Comparison of ENCODE assay signal across 15 cellular contexts in the genomic region with DNA sequence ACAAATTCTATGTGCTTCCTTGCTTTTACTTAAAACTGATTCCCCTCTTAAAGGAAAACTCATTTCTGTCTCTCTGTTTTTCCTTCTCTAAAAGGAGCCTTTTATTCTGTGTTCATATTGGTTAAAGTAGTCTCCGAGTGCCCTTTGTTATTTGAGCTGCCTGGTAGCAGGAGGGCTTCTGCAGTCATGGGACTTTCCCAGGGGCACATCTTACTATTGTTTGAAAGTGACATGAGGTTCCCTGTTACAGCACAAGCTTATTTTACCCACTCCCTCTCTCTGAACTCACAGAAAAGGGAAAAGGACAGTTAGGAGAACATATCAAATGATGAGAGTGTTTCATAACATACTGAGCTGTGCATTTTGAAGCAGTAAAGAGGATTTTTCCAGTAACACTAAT. TPM values are rescaled to one million over a fixed set of nuclear protein-coding genes. Genes with fewer than 3 reads are reported as not detected.
A peak's percentile ranks its signal among the peaks of the same experiment; 100 is the strongest.
DNase-seq lines count a peak whose midpoint lies in the region; ATAC-seq and TF ChIP-seq lines count a peak whose summit lies in the region.
"Had no signal": no experiment of that assay in that cellular context is flagged by ENCODE, and none has a peak within 500 bp of the region (broad histone marks: within the 10 kb centered on the region; RNA-seq: fewer than 3 reads in every experiment).

No MANE protein-coding gene starts in this region.

- no peak for TF ChIP-seq POLR2A in transverse colon (IDR thresholded peaks at IDR 0.05)

- peaks cover 7% of the 10 kb centered on the region for H3K4me1 Mint-ChIP-seq in activated naive CD8-positive, alpha-beta T cell treated with anti-CD3 and anti-CD28 coated beads, Interleukin-2, amount 50 U/mL, for 24 hours
- peaks cover 5% of the 10 kb centered on the region for H3K4me1 Mint-ChIP-seq in activated naive CD8-positive, alpha-beta T cell treated with anti-CD3 and anti-CD28 coated beads for 36 hours
- peaks cover 35% of the 10 kb centered on the region for H3K4me1 Mint-ChIP-seq in mesothelial cell of epicardium

- no peak overlapping the region for H3K4me3 Mint-ChIP-seq in activated naive CD8-positive, alpha-beta T cell treated with anti-CD3 and anti-CD28 coated beads, Interleukin-2, amount 50 U/mL, for 24 hours
- H3K4me3 Mint-ChIP-seq in activated naive CD8-positive, alpha-beta T cell treated with anti-CD3 and anti-CD28 coated beads for 36 hours: no peak overlapping the region
- H3K4me3 Mint-ChIP-seq in mesothelial cell of epicardium: no peak overlapping the region

- H3K4me3 ChIP-seq in transverse colon (no peak overlapping the region), coronary artery (no peak overlapping the region)
- H3K4me3 ChIP-seq: hepatocyte, K562, pancreas, thyroid gland had no signal

- no peak for DNase-seq in activated naive CD8-positive, alpha-beta T cell treated with anti-CD3 and anti-CD28 coated beads, Interleukin-2, amount 50 U/mL, for 24 hours
- DNase-seq in activated naive CD8-positive, alpha-beta T cell treated with anti-CD3 and anti-CD28 coated beads for 36 hours: no peak
- DNase-seq in SK-MEL-5 (ENCODE audit: low read depth, low spot score) (peak; percentile 39), mesothelial cell of epicardium (ENCODE audit: low spot score in 2 of 2, unreplicated experiment in 2 of 2) (no peak), transverse colon (no peak), coronary artery (ENCODE audit: low spot score) (no peak)
- no peak for DNase-seq in activated T-cell treated with anti-CD3 and anti-CD28 coated beads, Interleukin-2, amount 50 U/mL, for 1 hour
- DNase-seq: activated naive CD4-positive, alpha-beta T cell treated with anti-CD3 and anti-CD28 coated beads, Interleukin-2, amount 50 U/mL, for 16 hours; Caco-2; pancreas; thyroid gland had no signal

- 52 to 63% methylated on average over 1 of the region's 1 CpG for WGBS in transverse colon (ENCODE audit: low coverage in 1 of 2), 2 donors

- no peaks in the 10 kb centered on the region for H3K27me3 ChIP-seq in transverse colon
- H3K27me3 ChIP-seq: hepatocyte, pancreas, thyroid gland had no signal

- peaks cover 2% of the 10 kb centered on the region for H3K27me3 Mint-ChIP-seq in activated naive CD8-positive, alpha-beta T cell treated with anti-CD3 and anti-CD28 coated beads, Interleukin-2, amount 50 U/mL, for 24 hours
- no peaks in the 10 kb centered on the region for H3K27me3 Mint-ChIP-seq in activated naive CD8-positive, alpha-beta T cell treated with anti-CD3 and anti-CD28 coated beads for 36 hours
- H3K27me3 Mint-ChIP-seq in mesothelial cell of epicardium (ENCODE audit: low read depth): no peaks in the 10 kb centered on the region

- in situ Hi-C loops in SK-MEL-5 (cut with HindIII; ENCODE audit: low pct_unique_long_range_greater_than_20kb, low sequenced_read_pairs): no loop called here
- in situ Hi-C loops in transverse colon (cut with MboI; ENCODE audit: low pct_ligation_motif_present in 1 of 4, low pct_unique_long_range_greater_than_20kb in 1 of 4, low sequenced_read_pairs in 3 of 4): no loop called here

- H3K4me1 ChIP-seq in transverse colon: peaks cover 9 to 56% (median 16%) of the 10 kb centered on the region in 4 donors
- H3K4me1 ChIP-seq: Caco-2, pancreas had no signal

- TF ChIP-seq CTCF in mesothelial cell of epicardium (IDR thresholded peaks at IDR 0.05; ENCODE audit: unreplicated experiment) (no peak), transverse colon (IDR thresholded peaks at IDR 0.05) (no peak), coronary artery (IDR thresholded peaks at IDR 0.05) (no peak)

- no peak overlapping the region for H3K27ac Mint-ChIP-seq in activated naive CD8-positive, alpha-beta T cell treated with anti-CD3 and anti-CD28 coated beads, Interleukin-2, amount 50 U/mL, for 24 hours
- H3K27ac Mint-ChIP-seq in activated naive CD8-positive, alpha-beta T cell treated with anti-CD3 and anti-CD28 coated beads for 36 hours: no peak overlapping the region
- H3K27ac Mint-ChIP-seq in mesothelial cell of epicardium: peak overlapping the region; percentile 21

- no peaks in the 10 kb centered on the region for H3K9me3 ChIP-seq in transverse colon
- H3K9me3 ChIP-seq: Caco-2, pancreas, thyroid gland had no signal

- peaks cover 4% of the 10 kb centered on the region for H3K9me3 Mint-ChIP-seq in activated naive CD8-positive, alpha-beta T cell treated with anti-CD3 and anti-CD28 coated beads, Interleukin-2, amount 50 U/mL, for 24 hours
- peaks cover 12% of the 10 kb centered on the region for H3K9me3 Mint-ChIP-seq in activated naive CD8-positive, alpha-beta T cell treated with anti-CD3 and anti-CD28 coated beads for 36 hours
- peaks cover 16% of the 10 kb centered on the region for H3K9me3 Mint-ChIP-seq in mesothelial cell of epicardium

- H3K27ac ChIP-seq in transverse colon: peak overlapping the region; percentile 57 to 92 (median 84)
- peak overlapping the region in 1 of 2 donors; percentile 56 for H3K27ac ChIP-seq in coronary artery
- H3K27ac ChIP-seq: epithelial cell of prostate, hepatocyte, pancreas, thyroid gland had no signal

- intact Hi-C loops in transverse colon (cut with DNase I; ENCODE audit: low total_unique reads): no loop called here

- H3K36me3 ChIP-seq in transverse colon: no peaks in the 10 kb centered on the region
- H3K36me3 ChIP-seq: pancreas, thyroid gland had no signal

- peaks cover 5% of the 10 kb centered on the region for H3K36me3 Mint-ChIP-seq in activated naive CD8-positive, alpha-beta T cell treated with anti-CD3 and anti-CD28 coated beads, Interleukin-2, amount 50 U/mL, for 24 hours (ENCODE audit: low read depth)
- H3K36me3 Mint-ChIP-seq in activated naive CD8-positive, alpha-beta T cell treated with anti-CD3 and anti-CD28 coated beads for 36 hours: peaks cover 4% of the 10 kb centered on the region
- H3K36me3 Mint-ChIP-seq in mesothelial cell of epicardium: peaks cover 16% of the 10 kb centered on the region

- peak; percentile 40 for ATAC-seq in activated naive CD8-positive, alpha-beta T cell treated with anti-CD3 and anti-CD28 coated beads, Interleukin-2, amount 50 U/mL, for 24 hours
- ATAC-seq in GM21526 (IDR thresholded peaks at IDR 0.05; ENCODE audit: low FRiP score, unreplicated experiment): no peak
- ATAC-seq: K562 had no signal

- no peak for TF ChIP-seq EP300 in transverse colon (IDR thresholded peaks at IDR 0.05; ENCODE audit: low read depth)

RNA-seq across cellular contexts. Expression of a gene that starts 58.1 kb away (rescaled TPM):
- not detected for total RNA-seq in activated naive CD8-positive, alpha-beta T cell treated with anti-CD3 and anti-CD28 coated beads for 36 hours
- total RNA-seq in SK-MEL-5 (2014; rRNA removed; shearing (Covaris generic)): 1.8 and 2.2 TPM in 2 replicates
- 0.31 and 0.95 TPM in 2 replicates for polyA plus RNA-seq in SK-MEL-5 (2015; cell fraction: cytosol; rRNA removed)
- polyA plus RNA-seq in SK-MEL-5 (2015; cell fraction: nucleus; rRNA removed): 0.58 and 0.92 TPM in 2 replicates
- total RNA-seq in mesothelial cell of epicardium (0.67 to 0.80 TPM (median 0.72 TPM) in 3 replicates), transverse colon (10 to 100 TPM; 10.8 to 29.2 (median 18.0) TPM)
- total RNA-seq: Caco-2 had no signal
